19 cellular contexts compared by ENCODE assay signal in genomic region chr17:27567563-27567859, GRCh38.
"Had no signal": no experiment of that assay in that cellular context is flagged by ENCODE, and none has a peak within 500 bp of the region (broad histone marks: within the 10 kb centered on the region; RNA-seq: fewer than 3 reads in every experiment).

No MANE protein-coding gene starts in this region.

- H3K9me3 Mint-ChIP-seq: activated naive CD4-positive, alpha-beta T cell treated with anti-CD3 and anti-CD28 coated beads, Interleukin-2, amount 50 U/mL, for 72 hours; memory B cell; nephron; stimulated activated memory B cell treated with anti-CD40 and anti-IgM and Interleukin-4, amounts not matched to agents 10 μg/mL and 1 μg/mL and 100 μg/mL, for 72 hours had no signal

- H3K36me3 ChIP-seq: colonic mucosa, esophagus muscularis mucosa, prostate gland, upper lobe of left lung had no signal

- H3K9me3 ChIP-seq: colonic mucosa, esophagus muscularis mucosa, prostate gland, upper lobe of left lung had no signal

- H3K27ac ChIP-seq: colonic mucosa, prostate gland had no signal

- H3K27ac Mint-ChIP-seq: memory B cell; stimulated activated memory B cell treated with anti-CD40 and anti-IgM and Interleukin-4, amounts not matched to agents 10 μg/mL and 1 μg/mL and 100 μg/mL, for 72 hours had no signal

- ATAC-seq: activated naive CD4-positive, alpha-beta T cell treated with anti-CD3 and anti-CD28 coated beads, Interleukin-2, amount 50 U/mL, for 72 hours; left ventricle myocardium superior; sciatic nerve; SK-N-SH treated with all-trans-retinoic acid at 6 μM for 48 hours; stimulated activated memory B cell treated with anti-CD40 and anti-IgM and Interleukin-4, amounts not matched to agents 10 μg/mL and 1 μg/mL and 100 μg/mL, for 72 hours had no signal

- H3K27me3 Mint-ChIP-seq: memory B cell; stimulated activated memory B cell treated with anti-CD40 and anti-IgM and Interleukin-4, amounts not matched to agents 10 μg/mL and 1 μg/mL and 100 μg/mL, for 72 hours had no signal

- H3K27me3 ChIP-seq: colonic mucosa, esophagus muscularis mucosa, upper lobe of left lung had no signal

- H3K4me3 Mint-ChIP-seq: memory B cell; nephron; stimulated activated memory B cell treated with anti-CD40 and anti-IgM and Interleukin-4, amounts not matched to agents 10 μg/mL and 1 μg/mL and 100 μg/mL, for 72 hours had no signal

- H3K4me1 ChIP-seq: colonic mucosa, prostate gland had no signal

- H3K4me3 ChIP-seq: colonic mucosa, esophagus muscularis mucosa, prostate gland, upper lobe of left lung had no signal

- DNase-seq: activated CD4-positive, alpha-beta T cell treated with anti-CD3 and anti-CD28 coated beads, Interleukin-2, amount 50 U/mL, for 48 hours; activated CD4-positive, CD25-positive, alpha-beta regulatory T cell treated with anti-CD3 and anti-CD28 coated beads, Interleukin-2, amount 50 U/mL, for 72 hours; activated effector memory CD4-positive, alpha-beta T cell treated with Interleukin-2 at 50 U/mL for 16 hours; caudate nucleus; colonic mucosa; hippocampal formation; left ventricle myocardium superior; nucleus accumbens; T-helper 1 cell; T1000; upper lobe of left lung had no signal
